21 cellular contexts compared by ENCODE assay signal in genomic region chr11:27058456-27058855, GRCh38. TPM values are rescaled to one million over a fixed set of nuclear protein-coding genes. Genes with fewer than 3 reads are reported as not detected.
"Had no signal": no experiment of that assay in that cellular context is flagged by ENCODE, and none has a peak within 500 bp of the region (broad histone marks: within the 10 kb centered on the region; RNA-seq: fewer than 3 reads in every experiment).

No MANE protein-coding gene starts in this region.

- H3K9me3 ChIP-seq: upper lobe of right lung had no signal

- H3K27me3 ChIP-seq: breast epithelium, foreskin keratinocyte, upper lobe of right lung had no signal

- H3K4me3 ChIP-seq: breast epithelium, lung, skin epidermis, upper lobe of right lung had no signal

- H3K4me1 ChIP-seq: foreskin keratinocyte, upper lobe of right lung had no signal

- ATAC-seq: foreskin keratinocyte, left colon, upper lobe of right lung had no signal

- DNase-seq: activated CD4-positive, alpha-beta memory T cell treated with anti-CD3 and anti-CD28 coated beads for 36 hours; activated CD4-positive, CD25-positive, alpha-beta regulatory T cell treated with anti-CD3 and anti-CD28 coated beads, Interleukin-2, amount 50 U/mL, for 72 hours; activated gamma-delta T cell treated with Interleukin-2 at 50 U/mL for 16 hours; activated naive CD8-positive, alpha-beta T cell treated with anti-CD3 and anti-CD28 coated beads, Interleukin-2, amount 10 ng/mL, durations not matched to agents 7 days and 5 days; activated T-cell treated with anti-CD3 and anti-CD28 coated beads, Interleukin-2, amount 50 U/mL, for 48 hours; aorta; endodermal cell; erythroblast; immature natural killer cell; left colon; midbrain; retina; stimulated activated naive B cell treated with anti-CD40 and anti-IgM and Interleukin-4, amounts not matched to agents 10 μg/mL and 1 μg/mL and 100 μg/mL, for 72 hours; substantia nigra; T-helper 2 cell; upper lobe of right lung had no signal

- H3K36me3 ChIP-seq: upper lobe of right lung had no signal

- H3K27ac ChIP-seq: breast epithelium, foreskin keratinocyte, skin epidermis, upper lobe of right lung had no signal

RNA-seq across cellular contexts. Expression of gene BBOX1, which starts 17.8 kb away (rescaled TPM):
- total RNA-seq: activated CD4-positive, alpha-beta memory T cell treated with anti-CD3 and anti-CD28 coated beads for 36 hours; activated naive CD8-positive, alpha-beta T cell treated with anti-CD3 and anti-CD28 coated beads, Interleukin-2, amount 10 ng/mL, durations not matched to agents 7 days and 5 days; dermis microvascular lymphatic vessel endothelial cell; endodermal cell; foreskin keratinocyte; left colon; upper lobe of right lung had no signal
- polyA plus RNA-seq: foreskin keratinocyte, immature natural killer cell had no signal
